Comparison of ENCODE assay signal across 14 cellular contexts in genomic region chr2:101520246-101520645, GRCh38. TPM values are rescaled to one million over a fixed set of nuclear protein-coding genes. Genes with fewer than 3 reads are reported as not detected.
A peak's percentile ranks its signal among the peaks of the same experiment; 100 is the strongest.
DNase-seq lines count a peak whose midpoint lies in the region; ATAC-seq, FAIRE-seq and TF ChIP-seq lines count a peak whose summit lies in the region.
"Had no signal": no experiment of that assay in that cellular context is flagged by ENCODE, and none has a peak within 500 bp of the region (broad histone marks: within the 10 kb centered on the region; RNA-seq: fewer than 3 reads in every experiment).

No MANE protein-coding gene starts in this region.

- H3K36me3 ChIP-seq in Loucy (ENCODE audit: insufficient read depth, low read length): no peaks in the 10 kb centered on the region
- no peaks in the 10 kb centered on the region for H3K36me3 ChIP-seq in bronchial epithelial cell (ENCODE audit: control insufficient read depth, insufficient read depth, low read length)

- H3K9ac ChIP-seq in Loucy (ENCODE audit: low read depth, low read length, poor library complexity, severe bottlenecking): no peak overlapping the region

- no peak overlapping the region for H3K4me2 ChIP-seq in Loucy (ENCODE audit: low read depth, low read length, poor library complexity, severe bottlenecking)

- FAIRE-seq in bronchial epithelial cell (lab: Jason Lieb, UNC): no peak

- no peaks in the 10 kb centered on the region for H3F3A ChIP-seq in Loucy (ENCODE audit: low read depth)

- peaks cover 36% of the 10 kb centered on the region for H3K4me1 ChIP-seq in Loucy (ENCODE audit: insufficient read depth, low read length, poor library complexity, severe bottlenecking)

- DNase-seq in DMS53 (lab: John Stamatoyannopoulos, UW): peak; percentile 92
- DNase-seq in bronchial epithelial cell (ENCODE audit: low read depth): peak; percentile 82
- peak; percentile 47 to 93 for DNase-seq in lung microvascular endothelial cell (ENCODE audit: low read depth in 2 of 2)
- DNase-seq in amygdala (lab: John Stamatoyannopoulos, UW): no peak
- DNase-seq in NCI-H1436 treated with DMSO at 0.1 percent for 48 hours (lab: John Stamatoyannopoulos, UW): no peak
- DNase-seq: activated CD4-positive, alpha-beta T cell treated with anti-CD3 and anti-CD28 coated beads for 1 hour; body of pancreas; NCI-H1092 treated with DMSO at 0.1 percent for 48 hours; NCI-H526; substantia nigra had no signal

- H3K9me2 ChIP-seq in Loucy (replicated peaks; ENCODE audit: low read depth, low read length): no peaks in the 10 kb centered on the region

- no peaks in the 10 kb centered on the region for H4K20me1 ChIP-seq in Loucy (ENCODE audit: insufficient read depth, low read length, poor library complexity, severe bottlenecking)

- no peaks in the 10 kb centered on the region for H3K79me2 ChIP-seq in Loucy (ENCODE audit: insufficient read depth, low read length)

- ATAC-seq in HG03460 (IDR thresholded peaks at IDR 0.05; ENCODE audit: unreplicated experiment) (no peak), GM18868 (IDR thresholded peaks at IDR 0.05; ENCODE audit: unreplicated experiment) (no peak)
- ATAC-seq: body of pancreas had no signal

- no peaks in the 10 kb centered on the region for H3K9me3 ChIP-seq in Loucy (ENCODE audit: insufficient read depth, low read depth, low read length)
- H3K9me3 ChIP-seq: body of pancreas had no signal

- H2AFZ ChIP-seq in Loucy (ENCODE audit: low read length): peak overlapping the region; percentile 31; the same call in 1 of the 2 replicates

- H3K4me3 ChIP-seq in Loucy (ENCODE audit: low read length, poor library complexity, severe bottlenecking) (no peak overlapping the region), bronchial epithelial cell (ENCODE audit: low read depth, low read length) (no peak overlapping the region)
- H3K4me3 ChIP-seq: body of pancreas had no signal

- TF ChIP-seq CTCF in Loucy (conservative IDR thresholded peaks at IDR 0.05; ENCODE audit: low read length) (no peak), bronchial epithelial cell (IDR thresholded peaks at IDR 0.05; ENCODE audit: insufficient read depth, low read length, severe bottlenecking) (no peak)

- H3K27me3 ChIP-seq in Loucy (ENCODE audit: insufficient read depth, low read length, poor library complexity, severe bottlenecking) (no peaks in the 10 kb centered on the region), bronchial epithelial cell (ENCODE audit: control insufficient read depth, insufficient read depth, low read length) (no peaks in the 10 kb centered on the region)
- H3K27me3 ChIP-seq: body of pancreas had no signal

RNA-seq across cellular contexts. Expression of gene RFX8, which starts 45.3 kb away (rescaled TPM):
- total RNA-seq in bronchial epithelial cell (not detected in 2 replicates), lung microvascular endothelial cell (0.22 TPM in 1 of 2 replicates, not detected in the other)
- total RNA-seq: body of pancreas, epithelial cell of proximal tubule had no signal

Comparison
In these comparisons a context has a peak if more than half of its experiments do, and no peak if none do; other contexts are left out.
1. DNase-seq: peak in DMS53 (single experiment), bronchial epithelial cell (single experiment) and lung microvascular endothelial cell (2 of 2); none in amygdala (0 of 56) and NCI-H1436 treated with DMSO at 0.1 percent for 48 hours (single experiment).